ENCODE assay signal across 26 cellular contexts in genomic region chrX:123581586-123581985, GRCh38.
DNase-seq lines count a peak whose midpoint lies in the region; ATAC-seq and TF ChIP-seq lines count a peak whose summit lies in the region.
"Had no signal": no experiment of that assay in that cellular context is flagged by ENCODE, and none has a peak within 500 bp of the region (broad histone marks: within the 10 kb centered on the region; RNA-seq: fewer than 3 reads in every experiment).

No MANE protein-coding gene starts in this region.

- POLR2A ChIA-PET in naive thymus-derived CD8-positive, alpha-beta T cell (lab: Charles Lee) = no interaction called here

- intact Hi-C loops in mucosa of descending colon (cut with DNase I, micrococcal nuclease) = no loop called here

- H3K9me2 ChIP-seq in MM.1S (replicated peaks; ENCODE audit: insufficient read depth, low read length) = no peaks in the 10 kb centered on the region

- H2AFZ ChIP-seq in MM.1S (ENCODE audit: low read length) = no peak overlapping the region

- no peaks in the 10 kb centered on the region for H3K4me1 Mint-ChIP-seq in activated T-cell treated with anti-CD3 and anti-CD28 coated beads, Interleukin-2, amount 50 U/mL, for 4 hours (ENCODE audit: low read depth)
- no peaks in the 10 kb centered on the region for H3K4me1 Mint-ChIP-seq in naive thymus-derived CD8-positive, alpha-beta T cell
- H3K4me1 Mint-ChIP-seq: activated naive CD4-positive, alpha-beta T cell treated with anti-CD3 and anti-CD28 coated beads, Interleukin-2, amount 50 U/mL, for 24 hours; central memory CD8-positive, alpha-beta T cell; immature natural killer cell had no signal

- H3K36me3 ChIP-seq in MM.1S (replicated peaks; ENCODE audit: insufficient read depth, low read length) = no peaks in the 10 kb centered on the region
- H3K36me3 ChIP-seq in mucosa of descending colon (ENCODE audit: low read depth) = no peaks in the 10 kb centered on the region

- H3K36me3 Mint-ChIP-seq in activated T-cell treated with anti-CD3 and anti-CD28 coated beads, Interleukin-2, amount 50 U/mL, for 4 hours (ENCODE audit: insufficient read depth) = peaks cover 2% of the 10 kb centered on the region
- peaks cover 0 to 2% (median under 1%) of the 10 kb centered on the region in 3 donors for H3K36me3 Mint-ChIP-seq in naive thymus-derived CD8-positive, alpha-beta T cell
- H3K36me3 Mint-ChIP-seq: immature natural killer cell, type B pancreatic cell had no signal

- peak overlapping the region; percentile 35; the same call in 1 of the 2 replicates for H3K4me2 ChIP-seq in MM.1S (ENCODE audit: low read depth, low read length)
- H3K4me2 ChIP-seq: smooth muscle cell had no signal

- no peak overlapping the region for H3K27ac Mint-ChIP-seq in naive thymus-derived CD8-positive, alpha-beta T cell
- H3K27ac Mint-ChIP-seq: activated naive CD4-positive, alpha-beta T cell treated with anti-CD3 and anti-CD28 coated beads, Interleukin-2, amount 50 U/mL, for 24 hours; activated T-cell treated with anti-CD3 and anti-CD28 coated beads, Interleukin-2, amount 50 U/mL, for 24 hours; immature natural killer cell; type B pancreatic cell had no signal

- H4K20me1 ChIP-seq in MM.1S (ENCODE audit: insufficient read depth, low read length) = no peaks in the 10 kb centered on the region

- H3K27ac ChIP-seq in MM.1S (ENCODE audit: low read length) = no peak overlapping the region

- DNase-seq in MM.1S = peak; percentile 60
- no peak for DNase-seq in activated T-cell treated with anti-CD3 and anti-CD28 coated beads, Interleukin-2, amount 50 U/mL, for 4 hours
- no peak for DNase-seq in naive thymus-derived CD8-positive, alpha-beta T cell
- DNase-seq in mucosa of descending colon = no peak
- no peak for DNase-seq in stimulated activated naive CD4-positive, alpha-beta T cell (lab: John Stamatoyannopoulos, UW)
- DNase-seq: activated CD4-positive, alpha-beta T cell treated with anti-CD3 and anti-CD28 coated beads for 1 hour; activated T-cell treated with anti-CD3 and anti-CD28 coated beads, Interleukin-2, amount 50 U/mL, for 24 hours; AML-193; aorta; Caco-2; DND-41; foreskin fibroblast; immature natural killer cell; left ventricle myocardium superior; NCI-H1417; NCI-H526; stimulated activated CD4-positive, alpha-beta T cell treated with anti-CD3 and anti-CD28 coated beads, Interleukin-2, amount 100 ng/mL, for 48 hours; SW 1271 had no signal

- no peak overlapping the region for H3K4me3 Mint-ChIP-seq in activated T-cell treated with anti-CD3 and anti-CD28 coated beads, Interleukin-2, amount 50 U/mL, for 4 hours
- no peak overlapping the region for H3K4me3 Mint-ChIP-seq in naive thymus-derived CD8-positive, alpha-beta T cell
- H3K4me3 Mint-ChIP-seq: activated naive CD4-positive, alpha-beta T cell treated with anti-CD3 and anti-CD28 coated beads, Interleukin-2, amount 50 U/mL, for 24 hours; activated T-cell treated with anti-CD3 and anti-CD28 coated beads, Interleukin-2, amount 50 U/mL, for 24 hours; central memory CD8-positive, alpha-beta T cell; immature natural killer cell; type B pancreatic cell had no signal

- H3K79me2 ChIP-seq in MM.1S (ENCODE audit: low read length) = no peaks in the 10 kb centered on the region

- H3K4me1 ChIP-seq in MM.1S (ENCODE audit: low read length) (peaks cover 19% of the 10 kb centered on the region), mucosa of descending colon (ENCODE audit: low read depth) (no peaks in the 10 kb centered on the region)
- H3K4me1 ChIP-seq: Caco-2 had no signal

- H3K9me3 Mint-ChIP-seq in activated T-cell treated with anti-CD3 and anti-CD28 coated beads, Interleukin-2, amount 50 U/mL, for 4 hours = peaks cover 3% of the 10 kb centered on the region
- H3K9me3 Mint-ChIP-seq in naive thymus-derived CD8-positive, alpha-beta T cell = peaks cover 0 to 15% (median 3%) of the 10 kb centered on the region in 9 donors
- H3K9me3 Mint-ChIP-seq: activated naive CD4-positive, alpha-beta T cell treated with anti-CD3 and anti-CD28 coated beads, Interleukin-2, amount 50 U/mL, for 24 hours; activated T-cell treated with anti-CD3 and anti-CD28 coated beads, Interleukin-2, amount 50 U/mL, for 24 hours; type B pancreatic cell had no signal

- no peak for TF ChIP-seq CTCF in MM.1S (IDR thresholded peaks at IDR 0.05; ENCODE audit: low read length)
- no peak for TF ChIP-seq CTCF in mucosa of descending colon (IDR thresholded peaks at IDR 0.05)

- H3K9me3 ChIP-seq in MM.1S (replicated peaks; ENCODE audit: insufficient read depth, low read length) = no peaks in the 10 kb centered on the region
- H3K9me3 ChIP-seq in mucosa of descending colon = no peaks in the 10 kb centered on the region
- H3K9me3 ChIP-seq: Caco-2 had no signal

- no peaks in the 10 kb centered on the region for H3F3A ChIP-seq in MM.1S (ENCODE audit: insufficient read depth, low read length)

- H3K4me3 ChIP-seq in MM.1S (ENCODE audit: low read length) (no peak overlapping the region), mucosa of descending colon (no peak overlapping the region)
- H3K4me3 ChIP-seq: smooth muscle cell had no signal

- ATAC-seq in GM19035 (IDR thresholded peaks at IDR 0.05; ENCODE audit: unreplicated experiment) = peak; percentile 55
- peak; percentile 75 for ATAC-seq in HG02870 (IDR thresholded peaks at IDR 0.05; ENCODE audit: unreplicated experiment)
- no peak for ATAC-seq in activated T-cell treated with anti-CD3 and anti-CD28 coated beads, Interleukin-2, amount 50 U/mL, for 4 hours
- ATAC-seq in naive thymus-derived CD8-positive, alpha-beta T cell = no peak
- no peak for ATAC-seq in mucosa of descending colon
- ATAC-seq: HepG2, left ventricle myocardium superior, Right ventricle myocardium inferior had no signal

- no peak overlapping the region for H3K9ac ChIP-seq in MM.1S (ENCODE audit: low read length)

- no peaks in the 10 kb centered on the region for H3K27me3 ChIP-seq in MM.1S (replicated peaks; ENCODE audit: insufficient read depth, low read length)

- H3K27me3 Mint-ChIP-seq in activated T-cell treated with anti-CD3 and anti-CD28 coated beads, Interleukin-2, amount 50 U/mL, for 4 hours (ENCODE audit: low read depth) = no peaks in the 10 kb centered on the region
- H3K27me3 Mint-ChIP-seq in naive thymus-derived CD8-positive, alpha-beta T cell = peaks cover 0 to 2% (median 0%) of the 10 kb centered on the region in 5 donors
- H3K27me3 Mint-ChIP-seq: activated naive CD4-positive, alpha-beta T cell treated with anti-CD3 and anti-CD28 coated beads, Interleukin-2, amount 50 U/mL, for 24 hours; type B pancreatic cell had no signal

Comparison
In these comparisons a context has a peak if more than half of its experiments do, and no peak if none do; other contexts are left out.
1. ATAC-seq: peak in GM19035 (single experiment) and HG02870 (single experiment); none in activated T-cell treated with anti-CD3 and anti-CD28 coated beads, Interleukin-2, amount 50 U/mL, for 4 hours (0 of 2), naive thymus-derived CD8-positive, alpha-beta T cell (0 of 2) and mucosa of descending colon (single experiment).